In the genomic region with DNA sequence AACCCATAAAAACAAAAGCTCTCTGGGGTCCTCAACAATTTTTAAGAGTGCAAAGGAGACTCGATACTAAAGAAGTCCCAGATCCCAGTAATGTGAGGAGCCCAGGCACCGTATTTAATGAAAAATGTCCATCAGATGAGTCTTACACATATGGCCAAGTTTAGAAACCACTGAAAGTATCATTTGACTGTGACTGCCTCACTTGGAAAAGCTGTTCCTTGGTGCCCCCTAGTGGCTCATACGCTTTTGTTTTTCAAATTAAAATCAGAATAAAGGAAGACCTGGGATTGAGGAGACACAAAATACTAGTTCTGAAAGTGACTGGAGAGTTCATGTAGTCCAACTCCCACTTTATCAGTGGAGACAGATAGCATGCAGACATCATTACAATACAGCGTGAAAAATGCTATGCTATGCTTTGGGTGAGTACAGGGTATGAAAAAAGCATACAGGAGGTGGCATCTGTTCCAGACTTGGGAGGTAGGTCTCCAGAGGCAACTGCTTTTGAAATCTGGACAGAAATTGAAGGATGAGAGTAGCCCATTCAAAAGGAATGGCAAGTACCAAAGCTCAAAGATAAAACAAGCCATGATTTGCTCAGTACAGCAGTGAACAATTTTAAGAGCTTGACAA, we compare ENCODE assay signal across 8 cellular contexts. TPM values are rescaled to one million over a fixed set of nuclear protein-coding genes. Genes with fewer than 3 reads are reported as not detected.
DNase-seq lines count a peak whose midpoint lies in the region; TF ChIP-seq lines count a peak whose summit lies in the region.

No MANE protein-coding gene starts in this region.

- no peaks in the 10 kb centered on the region for H3K27me3 Mint-ChIP-seq in HFFc6 (ENCODE audit: insufficient read depth)
- H3K27me3 Mint-ChIP-seq in activated naive CD4-positive, alpha-beta T cell treated with anti-CD3 and anti-CD28 coated beads for 36 hours (ENCODE audit: low read depth), result no peaks in the 10 kb centered on the region

- intact Hi-C loops in activated naive CD4-positive, alpha-beta T cell treated with anti-CD3 and anti-CD28 coated beads for 36 hours (cut with micrococcal nuclease), result loop anchor here (1.0 to 10.0 kb wide), 6 partner anchors 33 to 771 kb away; partner anchors contain the start of genes GDAP2, TRIM45 and WDR3

- H3K9me3 Mint-ChIP-seq in HFFc6, result no peaks in the 10 kb centered on the region
- H3K9me3 Mint-ChIP-seq in activated naive CD4-positive, alpha-beta T cell treated with anti-CD3 and anti-CD28 coated beads for 36 hours, result no peaks in the 10 kb centered on the region

- peaks cover 8% of the 10 kb centered on the region for H3K36me3 Mint-ChIP-seq in HFFc6 (ENCODE audit: low read depth)
- H3K36me3 Mint-ChIP-seq in activated naive CD4-positive, alpha-beta T cell treated with anti-CD3 and anti-CD28 coated beads for 36 hours (ENCODE audit: low read depth), result peaks cover 12% of the 10 kb centered on the region

- in situ Hi-C loops in SK-MEL-5 (cut with HindIII; ENCODE audit: low pct_unique_long_range_greater_than_20kb, low sequenced_read_pairs), result no loop called here

- peaks cover 10% of the 10 kb centered on the region; the same call in 1 of the 2 replicates for H3K4me1 Mint-ChIP-seq in HFFc6 (ENCODE audit: low read depth)
- no peaks in the 10 kb centered on the region for H3K4me1 Mint-ChIP-seq in activated naive CD4-positive, alpha-beta T cell treated with anti-CD3 and anti-CD28 coated beads for 36 hours (ENCODE audit: low read depth)

- peak; percentile 63 for TF ChIP-seq CTCF in GM12875 (IDR thresholded peaks at IDR 0.05; ENCODE audit: borderline replicate concordance, insufficient read depth, low read depth, low read length)
- TF ChIP-seq CTCF in HFFc6 (IDR thresholded peaks at IDR 0.05), result peak; percentile 96

- CTCF ChIA-PET in activated naive CD4-positive, alpha-beta T cell treated with anti-CD3 and anti-CD28 coated beads for 36 hours (lab: Charles Lee), result interaction anchor here (0.7 to 3.4 kb wide), 24 partner anchors 9 to 917 kb away, joined by 3 to 20 read pairs (median 5); partner anchors contain the start of genes GDAP2 and WDR3

- H3K4me3 Mint-ChIP-seq in HFFc6, result no peak overlapping the region
- H3K4me3 Mint-ChIP-seq in activated naive CD4-positive, alpha-beta T cell treated with anti-CD3 and anti-CD28 coated beads for 36 hours, result no peak overlapping the region

- DNase-seq in HFFc6, result peak; percentile 87
- peak; percentile 73 for DNase-seq in MV-4-11 (lab: John Stamatoyannopoulos, UW)
- peak; percentile 85 for DNase-seq in SK-MEL-5 (ENCODE audit: low read depth, low spot score)
- peak; percentile 80 for DNase-seq in activated naive CD4-positive, alpha-beta T cell treated with anti-CD3 and anti-CD28 coated beads for 36 hours
- peak; percentile 77 for DNase-seq in glomerular endothelial cell (ENCODE audit: extremely low read depth, low read depth, low spot score)
- DNase-seq in putamen (ENCODE audit: low spot score), result peak; percentile 62
- no peak for DNase-seq in mesenteric fat pad (ENCODE audit: low spot score)

- peak overlapping the region; percentile 5; the same call in 1 of the 2 replicates for H3K27ac Mint-ChIP-seq in HFFc6
- no peak overlapping the region for H3K27ac Mint-ChIP-seq in activated naive CD4-positive, alpha-beta T cell treated with anti-CD3 and anti-CD28 coated beads for 36 hours

- H3K4me3 ChIP-seq in GM12875 (ENCODE audit: low read depth, low read length), result no peak overlapping the region

RNA-seq across cellular contexts. Expression of gene GDAP2, which starts 33.8 kb away (rescaled TPM):
- 10 to 100 TPM; 21.6 to 29.8 (median 27.1) TPM for total RNA-seq in HFFc6 (2021; fragmentation: NEBNext Ultra II Directional; extraction: Animal tissue kit (Norgen Biotek cat#: 25700))
- total RNA-seq in SK-MEL-5 (2014; rRNA removed; shearing (Covaris generic)), result 15.8 and 18.3 TPM in 2 replicates
- polyA plus RNA-seq in SK-MEL-5 (2015; cell fraction: cytosol; rRNA removed), result 8.8 and 10.5 TPM in 2 replicates
- polyA plus RNA-seq in SK-MEL-5 (2015; cell fraction: nucleus; rRNA removed), result 9.2 and 15.7 TPM in 2 replicates
- total RNA-seq in activated naive CD4-positive, alpha-beta T cell treated with anti-CD3 and anti-CD28 coated beads for 36 hours, result 10 to 100 TPM; 19.9 to 20.0 TPM
- total RNA-seq in glomerular endothelial cell (18.0 and 21.2 TPM in 2 replicates), mesenteric fat pad (31.5 TPM)

RNA-seq across cellular contexts. Expression of gene WDR3, which starts 33.9 kb away (rescaled TPM):
- 10 to 100 TPM; 28.9 to 43.1 (median 34.0) TPM for total RNA-seq in HFFc6 (2021; fragmentation: NEBNext Ultra II Directional; extraction: Animal tissue kit (Norgen Biotek cat#: 25700))
- 53.1 and 57.1 TPM in 2 replicates for total RNA-seq in SK-MEL-5 (2014; rRNA removed; shearing (Covaris generic))
- 35.8 and 36.7 TPM in 2 replicates for polyA plus RNA-seq in SK-MEL-5 (2015; cell fraction: cytosol; rRNA removed)
- 21.4 and 44.7 TPM in 2 replicates for polyA plus RNA-seq in SK-MEL-5 (2015; cell fraction: nucleus; rRNA removed)
- 10 to 100 TPM; 45.2 to 49.6 TPM for total RNA-seq in activated naive CD4-positive, alpha-beta T cell treated with anti-CD3 and anti-CD28 coated beads for 36 hours
- 7.6 and 11.1 TPM in 2 replicates for total RNA-seq in glomerular endothelial cell
- 36.8 TPM for total RNA-seq in mesenteric fat pad
